1 cellular context compared by ENCODE assay signal in the genomic region with DNA sequence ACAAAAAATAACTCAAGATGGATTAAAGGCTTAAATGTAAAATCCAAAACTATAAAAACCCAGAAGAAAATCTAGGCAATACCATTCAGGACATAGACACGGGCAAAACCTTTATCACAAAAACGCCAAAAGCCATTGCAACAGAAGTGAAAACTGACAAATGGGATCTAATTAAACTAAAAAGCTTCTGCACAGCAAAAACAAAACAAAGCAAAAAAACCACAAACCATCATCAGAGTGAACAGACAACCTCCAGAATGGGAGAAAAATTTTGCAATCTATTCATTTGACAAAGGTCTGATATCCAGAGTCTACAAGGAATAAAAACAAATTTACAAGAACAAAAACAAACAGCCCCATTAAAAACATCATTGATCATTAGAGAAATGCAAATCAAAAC.
TF ChIP-seq lines count a peak whose summit lies in the region.

No MANE protein-coding gene starts in this region.

TF ChIP-seq in K562, 482 proteins besides CTCF, POLR2A, EP300 and RAD21:
- TF ChIP-seq, protein P1, sequence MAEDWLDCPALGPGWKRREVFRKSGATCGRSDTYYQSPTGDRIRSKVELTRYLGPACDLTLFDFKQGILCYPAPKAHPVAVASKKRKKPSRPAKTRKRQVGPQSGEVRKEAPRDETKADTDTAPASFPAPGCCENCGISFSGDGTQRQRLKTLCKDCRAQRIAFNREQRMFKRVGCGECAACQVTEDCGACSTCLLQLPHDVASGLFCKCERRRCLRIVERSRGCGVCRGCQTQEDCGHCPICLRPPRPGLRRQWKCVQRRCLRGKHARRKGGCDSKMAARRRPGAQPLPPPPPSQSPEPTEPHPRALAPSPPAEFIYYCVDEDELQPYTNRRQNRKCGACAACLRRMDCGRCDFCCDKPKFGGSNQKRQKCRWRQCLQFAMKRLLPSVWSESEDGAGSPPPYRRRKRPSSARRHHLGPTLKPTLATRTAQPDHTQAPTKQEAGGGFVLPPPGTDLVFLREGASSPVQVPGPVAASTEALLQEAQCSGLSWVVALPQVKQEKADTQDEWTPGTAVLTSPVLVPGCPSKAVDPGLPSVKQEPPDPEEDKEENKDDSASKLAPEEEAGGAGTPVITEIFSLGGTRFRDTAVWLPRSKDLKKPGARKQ (CRISPR knock-in tag; IDR thresholded peaks at IDR 0.05): no peak
- TF ChIP-seq, protein P2, sequence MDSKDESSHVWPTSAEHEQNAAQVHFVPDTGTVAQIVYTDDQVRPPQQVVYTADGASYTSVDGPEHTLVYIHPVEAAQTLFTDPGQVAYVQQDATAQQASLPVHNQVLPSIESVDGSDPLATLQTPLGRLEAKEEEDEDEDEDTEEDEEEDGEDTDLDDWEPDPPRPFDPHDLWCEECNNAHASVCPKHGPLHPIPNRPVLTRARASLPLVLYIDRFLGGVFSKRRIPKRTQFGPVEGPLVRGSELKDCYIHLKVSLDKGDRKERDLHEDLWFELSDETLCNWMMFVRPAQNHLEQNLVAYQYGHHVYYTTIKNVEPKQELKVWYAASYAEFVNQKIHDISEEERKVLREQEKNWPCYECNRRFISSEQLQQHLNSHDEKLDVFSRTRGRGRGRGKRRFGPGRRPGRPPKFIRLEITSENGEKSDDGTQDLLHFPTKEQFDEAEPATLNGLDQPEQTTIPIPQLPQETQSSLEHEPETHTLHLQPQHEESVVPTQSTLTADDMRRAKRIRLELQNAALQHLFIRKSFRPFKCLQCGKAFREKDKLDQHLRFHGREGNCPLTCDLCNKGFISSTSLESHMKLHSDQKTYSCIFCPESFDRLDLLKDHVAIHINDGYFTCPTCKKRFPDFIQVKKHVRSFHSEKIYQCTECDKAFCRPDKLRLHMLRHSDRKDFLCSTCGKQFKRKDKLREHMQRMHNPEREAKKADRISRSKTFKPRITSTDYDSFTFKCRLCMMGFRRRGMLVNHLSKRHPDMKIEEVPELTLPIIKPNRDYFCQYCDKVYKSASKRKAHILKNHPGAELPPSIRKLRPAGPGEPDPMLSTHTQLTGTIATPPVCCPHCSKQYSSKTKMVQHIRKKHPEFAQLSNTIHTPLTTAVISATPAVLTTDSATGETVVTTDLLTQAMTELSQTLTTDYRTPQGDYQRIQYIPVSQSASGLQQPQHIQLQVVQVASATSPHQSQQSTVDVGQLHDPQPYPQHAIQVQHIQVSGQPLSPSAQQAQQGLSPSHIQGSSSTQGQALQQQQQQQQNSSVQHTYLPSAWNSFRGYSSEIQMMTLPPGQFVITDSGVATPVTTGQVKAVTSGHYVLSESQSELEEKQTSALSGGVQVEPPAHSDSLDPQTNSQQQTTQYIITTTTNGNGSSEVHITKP (IDR thresholded peaks at IDR 0.05; ENCODE audit: partially characterized antibody): peak; percentile 14
- TF ChIP-seq NBN (IDR thresholded peaks at IDR 0.05; ENCODE audit: low read depth): peak; percentile 70; the same call in 1 of the 2 replicates
